In genomic region chr1:116775116-116775752, GRCh38 we compare ENCODE assay signal across 1 cellular context.
A peak's percentile ranks its signal among the peaks of the same experiment; 100 is the strongest.
TF ChIP-seq lines count a peak whose summit lies in the region.

No MANE protein-coding gene starts in this region.

TF ChIP-seq in GM12878, 131 proteins besides CTCF, POLR2A, EP300 and RAD21:
- TF ChIP-seq ZBTB33 (IDR thresholded peaks at IDR 0.05) (0 out of 2 replicates have a peak, but pooled peaks have one; percentile 24), EZH2 (IDR thresholded peaks at IDR 0.05; ENCODE audit: borderline replicate concordance, control insufficient read depth, low read depth, low read length) (no peak)
